8 cellular contexts compared by ENCODE assay signal in the genomic region with DNA sequence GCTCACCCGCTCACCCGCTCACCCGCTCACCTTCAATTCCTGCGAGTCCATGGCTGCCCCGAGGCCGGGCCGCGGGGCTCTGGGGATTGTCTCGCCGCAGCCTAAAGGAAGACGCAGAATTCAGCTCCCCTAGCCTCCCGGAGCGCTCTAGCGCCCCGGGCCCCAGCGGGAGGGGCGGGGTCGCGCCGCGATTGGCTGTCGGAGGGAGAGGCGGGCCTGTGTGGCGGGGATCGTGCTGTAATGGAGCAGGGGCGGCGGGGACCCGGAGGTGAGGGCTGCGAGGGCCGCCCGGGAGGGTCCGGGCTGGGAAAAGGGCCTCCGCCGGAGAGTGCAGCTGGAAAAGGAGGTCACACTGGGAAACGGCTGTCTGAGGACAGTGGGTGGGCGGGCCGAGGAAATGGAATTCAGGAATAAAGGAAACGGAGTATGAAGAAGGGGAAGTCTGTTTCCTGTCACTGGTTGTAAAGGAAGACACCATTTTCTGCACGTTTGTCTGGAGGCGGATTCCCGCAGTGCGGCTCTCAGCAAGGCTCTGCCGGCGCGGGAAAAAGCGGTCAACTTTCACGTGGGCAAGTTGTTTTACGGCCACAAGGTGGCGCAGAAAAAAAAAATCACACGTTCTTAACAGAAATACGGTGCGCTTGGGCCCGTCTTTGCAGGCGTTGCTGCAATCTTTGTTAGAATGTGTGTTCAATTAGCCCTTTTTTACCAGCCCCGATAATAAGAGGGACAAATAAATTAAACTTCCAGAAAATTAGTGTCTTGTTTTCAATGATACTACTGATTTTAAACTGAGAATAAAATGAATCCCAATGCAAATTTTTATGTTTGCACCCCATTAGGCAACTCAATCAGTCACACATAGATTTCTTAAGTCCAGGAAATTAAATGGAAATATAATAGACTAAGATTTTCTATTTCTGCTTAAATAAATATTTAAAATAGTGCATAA. TPM values are rescaled to one million over a fixed set of nuclear protein-coding genes. Genes with fewer than 3 reads are reported as not detected.
A peak's percentile ranks its signal among the peaks of the same experiment; 100 is the strongest.
DNase-seq lines count a peak whose midpoint lies in the region; TF ChIP-seq lines count a peak whose summit lies in the region.

Gene TTC21B (minus strand): TSS at position 122 of the 952 bp plus-strand sequence. CDS start 71 bp downstream, at position 51.

- H3K36me3 ChIP-seq in H7 (replicated peaks; ENCODE audit: control insufficient read depth, insufficient read depth, low read length): no peaks in the 10 kb centered on the region; the same call in 1 of the 2 replicates

- in situ Hi-C loops in G401 (cut with HindIII; ENCODE audit: low sequenced_read_pairs): no loop called here

- H3K9me3 Mint-ChIP-seq in nephron: no peaks in the 10 kb centered on the region
- no peaks in the 10 kb centered on the region for H3K9me3 Mint-ChIP-seq in stimulated activated naive CD8-positive, alpha-beta T cell treated with anti-CD3 and anti-CD28 coated beads, Interleukin-15, Interleukin-2, amounts not matched to agents 100 ng/mL and 50 ng/mL, for 24 hours

- peaks cover 3% of the 10 kb centered on the region for H3K36me3 Mint-ChIP-seq in nephron (ENCODE audit: low read depth)
- H3K36me3 Mint-ChIP-seq in stimulated activated naive CD8-positive, alpha-beta T cell treated with anti-CD3 and anti-CD28 coated beads, Interleukin-15, Interleukin-2, amounts not matched to agents 100 ng/mL and 50 ng/mL, for 24 hours (ENCODE audit: low read depth): peaks cover 7% of the 10 kb centered on the region

- no peak within 1 kb of the TSS for H3K27ac Mint-ChIP-seq in nephron
- no peak within 1 kb of the TSS for H3K27ac Mint-ChIP-seq in stimulated activated naive CD8-positive, alpha-beta T cell treated with anti-CD3 and anti-CD28 coated beads, Interleukin-15, Interleukin-2, amounts not matched to agents 100 ng/mL and 50 ng/mL, for 24 hours

- peak within 1 kb of the TSS in 2 of 3 experiments; percentile 54 to 67 for H3K4me3 Mint-ChIP-seq in nephron
- peak within 1 kb of the TSS; percentile 38 for H3K4me3 Mint-ChIP-seq in stimulated activated naive CD8-positive, alpha-beta T cell treated with anti-CD3 and anti-CD28 coated beads, Interleukin-15, Interleukin-2, amounts not matched to agents 100 ng/mL and 50 ng/mL, for 24 hours

- no peaks in the 10 kb centered on the region for H3K27me3 Mint-ChIP-seq in nephron (ENCODE audit: low read depth)
- H3K27me3 Mint-ChIP-seq in stimulated activated naive CD8-positive, alpha-beta T cell treated with anti-CD3 and anti-CD28 coated beads, Interleukin-15, Interleukin-2, amounts not matched to agents 100 ng/mL and 50 ng/mL, for 24 hours: no peaks in the 10 kb centered on the region

- H3K4me1 Mint-ChIP-seq in nephron: peaks cover 12% of the 10 kb centered on the region
- H3K4me1 Mint-ChIP-seq in stimulated activated naive CD8-positive, alpha-beta T cell treated with anti-CD3 and anti-CD28 coated beads, Interleukin-15, Interleukin-2, amounts not matched to agents 100 ng/mL and 50 ng/mL, for 24 hours (ENCODE audit: low read depth): peaks cover 17% of the 10 kb centered on the region

- H3K4me3 ChIP-seq in H7 (ENCODE audit: insufficient read depth, low read depth, low read length) (peak within 1 kb of the TSS; percentile 71), fibroblast of the aortic adventitia (ENCODE audit: low read depth, low read length) (peak within 1 kb of the TSS; percentile 78)

- no peaks in the 10 kb centered on the region for H3K27me3 ChIP-seq in H7 (ENCODE audit: control insufficient read depth, insufficient read depth, low read length)

- TF ChIP-seq CTCF in fibroblast of the aortic adventitia (IDR thresholded peaks at IDR 0.05; ENCODE audit: insufficient read depth, low read length): peak; percentile 71
- TF ChIP-seq CTCF in nephron (IDR thresholded peaks at IDR 0.05; ENCODE audit: unreplicated experiment in 3 of 3): peak; percentile 84 to 92 (median 90)

- DNase-seq in G401 (ENCODE audit: low spot score) (peak; percentile 95), H7 (peak; percentile 96), M059J (ENCODE audit: low read depth) (peak; percentile 88), SHP77 (lab: John Stamatoyannopoulos, UW) (peak; percentile 76 to 78), fibroblast of the aortic adventitia (ENCODE audit: low read depth) (peak; percentile 96)
- DNase-seq in activated effector memory CD4-positive, alpha-beta T cell treated with Interleukin-2 at 50 U/mL for 16 hours: peak; percentile 90

RNA-seq across cellular contexts. Expression of gene TTC21B, which starts in this region (rescaled TPM):
- total RNA-seq in G401 (2014; rRNA removed; shearing (Covaris generic)): 4.4 and 18.5 TPM in 2 replicates
- 22.1 and 22.5 TPM in 2 replicates for total RNA-seq in H7 (2014; rRNA removed; shearing (Covaris generic))
- total RNA-seq in M059J (2014; rRNA removed; shearing (Covaris generic)): 9.0 and 14.3 TPM in 2 replicates
- total RNA-seq in fibroblast of the aortic adventitia (ENCODE audit: low replicate concordance): 17.8 and 22.4 TPM in 2 replicates

Comparison
In these comparisons a context has a peak if more than half of its experiments do, and no peak if none do; other contexts are left out.
1. Peak in every context shown above with its lines: DNase-seq and H3K4me3 ChIP-seq.